Comparison of ENCODE assay signal across 16 cellular contexts in the genomic region with DNA sequence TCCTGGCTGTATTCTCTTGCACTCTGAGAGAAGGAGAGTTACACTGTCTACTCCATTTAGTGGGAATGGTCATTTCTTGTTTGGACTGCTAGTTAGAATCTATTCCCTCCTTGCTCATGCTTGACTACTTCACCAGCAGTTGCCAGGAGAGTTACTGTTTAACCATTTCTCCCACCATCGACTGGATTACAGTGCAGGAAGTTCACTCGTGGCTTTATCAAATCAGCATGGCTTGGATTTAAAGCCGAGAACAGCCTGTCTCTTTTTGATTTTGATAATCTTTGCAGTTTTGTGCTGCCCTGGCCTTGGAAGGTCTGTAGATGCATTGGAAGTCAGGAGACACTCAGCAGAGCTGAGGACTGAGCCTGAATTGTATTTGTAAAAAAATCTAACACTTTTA. TPM values are rescaled to one million over a fixed set of nuclear protein-coding genes. Genes with fewer than 3 reads are reported as not detected.
"Had no signal": no experiment of that assay in that cellular context is flagged by ENCODE, and none has a peak within 500 bp of the region (broad histone marks: within the 10 kb centered on the region; RNA-seq: fewer than 3 reads in every experiment).

No MANE protein-coding gene starts in this region.

- H3K27me3 ChIP-seq: ascending aorta, left lung had no signal

- DNase-seq: activated CD4-positive, alpha-beta T cell treated with anti-CD3 and anti-CD28 coated beads, Interleukin-2, amount 10 ng/mL, durations not matched to agents 7 days and 5 days; activated CD4-positive, CD25-positive, alpha-beta regulatory T cell; activated naive CD4-positive, alpha-beta T cell treated with anti-CD3 and anti-CD28 coated beads for 36 hours; activated naive CD8-positive, alpha-beta T cell treated with anti-CD3 and anti-CD28 coated beads, Interleukin-2, amount 50 U/mL, for 24 hours; hippocampal formation; left lung; natural killer cell; posterior cingulate gyrus; stimulated activated CD4-positive, alpha-beta T cell treated with anti-CD3 and anti-CD28 coated beads, Interleukin-4, amount 100 ng/mL, for 24 hours; stimulated activated naive CD4-positive, alpha-beta T cell; trophoblast cell had no signal

- H3K9me3 ChIP-seq: ascending aorta had no signal

- H3K4me3 ChIP-seq: ascending aorta, left lung had no signal

- ATAC-seq: activated naive CD8-positive, alpha-beta T cell treated with anti-CD3 and anti-CD28 coated beads, Interleukin-2, amount 50 U/mL, for 24 hours; left lung had no signal

- H3K36me3 ChIP-seq: ascending aorta, left lung had no signal

- H3K4me1 ChIP-seq: ascending aorta, left lung had no signal

- H3K27ac ChIP-seq: ascending aorta, left lung had no signal

RNA-seq across cellular contexts. Expression of a gene that starts 3.2 kb away (rescaled TPM):
- total RNA-seq: activated CD4-positive, alpha-beta T cell treated with anti-CD3 and anti-CD28 coated beads, Interleukin-2, amount 10 ng/mL, durations not matched to agents 7 days and 5 days; activated CD8-positive, alpha-beta memory T cell treated with anti-CD3 and anti-CD28 coated beads for 36 hours; activated naive CD4-positive, alpha-beta T cell treated with anti-CD3 and anti-CD28 coated beads for 36 hours; ascending aorta; chondrocyte; dermis microvascular lymphatic vessel endothelial cell; left lung; natural killer cell; skeletal muscle tissue had no signal
